Comparison of ENCODE assay signal across 8 cellular contexts in the genomic region with DNA sequence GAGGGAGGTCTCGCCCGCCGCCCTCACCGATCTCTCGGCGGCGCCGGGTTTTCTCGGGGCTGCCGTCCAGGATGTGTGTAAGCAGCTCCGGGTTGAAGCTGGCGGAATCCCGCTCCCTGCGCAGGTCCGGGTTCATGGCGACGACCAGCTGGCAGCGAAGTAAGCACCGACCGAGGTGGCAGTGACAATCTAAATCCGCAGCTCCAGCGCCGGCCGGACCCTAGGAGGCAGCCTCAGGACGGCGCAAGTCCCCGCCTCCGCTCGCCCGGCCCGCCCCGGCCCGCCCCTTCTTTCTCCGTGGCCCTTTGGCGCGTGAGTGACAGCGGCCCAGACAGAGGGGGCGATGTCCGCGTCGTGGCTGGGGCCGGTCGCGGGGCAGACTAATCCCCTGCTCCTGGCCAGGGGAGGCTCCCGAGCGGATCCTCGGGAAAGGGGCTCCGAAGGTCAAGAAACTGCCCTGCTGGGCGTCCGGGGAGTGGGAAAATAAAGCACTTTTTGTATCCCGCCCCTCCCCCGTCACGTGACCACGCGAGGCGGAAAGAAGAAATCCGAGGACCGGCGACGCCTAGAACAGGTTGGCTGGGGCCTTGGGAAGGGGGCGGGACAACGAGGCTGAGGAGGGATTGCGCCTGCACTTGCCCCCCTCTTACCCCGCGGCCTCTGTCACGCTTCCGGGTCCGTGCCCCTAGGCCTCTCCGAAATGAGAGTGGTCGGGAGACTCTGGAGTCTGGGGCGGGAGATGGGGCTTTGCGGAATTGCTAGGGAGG. TPM values are rescaled to one million over a fixed set of nuclear protein-coding genes. Genes with fewer than 3 reads are reported as not detected.
A peak's percentile ranks its signal among the peaks of the same experiment; 100 is the strongest.
DNase-seq lines count a peak whose midpoint lies in the region; ATAC-seq and TF ChIP-seq lines count a peak whose summit lies in the region.

A gene (minus strand): TSS at position 229 of the 767 bp plus-strand sequence. CDS start 93 bp downstream, at position 136.
A gene with protein sequence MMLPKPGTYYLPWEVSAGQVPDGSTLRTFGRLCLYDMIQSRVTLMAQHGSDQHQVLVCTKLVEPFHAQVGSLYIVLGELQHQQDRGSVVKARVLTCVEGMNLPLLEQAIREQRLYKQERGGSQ (plus strand): TSS at position 303 of the 767 bp plus-strand sequence. CDS start 6,953 bp downstream, outside the sequence.

- peak within 1 kb of the TSS; percentile 90 for H3K27ac ChIP-seq in osteoblast (ENCODE audit: low read depth, low read length)
- H3K27ac ChIP-seq in thoracic aorta, result peak within 1 kb of the TSS; percentile 99

- H4K20me1 ChIP-seq in osteoblast (ENCODE audit: insufficient read depth, low read length), result no peaks in the 10 kb centered on the region

- peak within 1 kb of the TSS; percentile 90 for H3K4me3 ChIP-seq in osteoblast (ENCODE audit: insufficient read depth, low read length)
- peak within 1 kb of the TSS; percentile 84 for H3K4me3 ChIP-seq in thoracic aorta

- peak within 1 kb of the TSS; percentile 94 for H3K4me2 ChIP-seq in osteoblast (ENCODE audit: insufficient read depth, low read length)

- H3K27me3 ChIP-seq in osteoblast (ENCODE audit: insufficient read depth, low read length) (no peaks in the 10 kb centered on the region), thoracic aorta (replicated peaks; ENCODE audit: insufficient read depth) (no peaks in the 10 kb centered on the region)

- peak; percentile 92 for DNase-seq in GM10266 (ENCODE audit: extremely low spot score)
- DNase-seq in NCI-H1105 (lab: John Stamatoyannopoulos, UW), result peak; percentile 96
- DNase-seq in SKM-1 treated with dmso at 0.1 percent for 144 hours (lab: John Stamatoyannopoulos, UW; ENCODE audit: unreplicated experiment), result peak; percentile 95
- peak; percentile 98 for DNase-seq in glomerular visceral epithelial cell (ENCODE audit: extremely low spot score)
- peak; percentile 95 for DNase-seq in osteoblast (ENCODE audit: insufficient read length, low spot score, missing footprints)
- peak; percentile 94 for DNase-seq in thoracic aorta (ENCODE audit: low spot score)

- peak within 1 kb of the TSS; percentile 95 for H2AFZ ChIP-seq in osteoblast (ENCODE audit: low read length)

- H3K27me3 Mint-ChIP-seq in activated naive CD8-positive, alpha-beta T cell, result no peaks in the 10 kb centered on the region

- ATAC-seq in HG02610 (IDR thresholded peaks at IDR 0.05; ENCODE audit: unreplicated experiment) (peak; percentile 90), thoracic aorta (ENCODE audit: insufficient number of reproducible peaks, low FRiP score, low read depth) (peak; percentile 97)

- H3K79me2 ChIP-seq in osteoblast (ENCODE audit: insufficient read depth, low read length), result peaks cover 60% of the 10 kb centered on the region

- peaks cover 24% of the 10 kb centered on the region for H3K4me1 ChIP-seq in osteoblast (ENCODE audit: insufficient read depth, low read length)
- peaks cover 19 to 36% of the 10 kb centered on the region in 2 donors for H3K4me1 ChIP-seq in thoracic aorta (ENCODE audit: control insufficient read depth in 1 of 2, low read depth in 2 of 2)

- H3K9me3 Mint-ChIP-seq in activated naive CD8-positive, alpha-beta T cell (ENCODE audit: low read depth), result no peaks in the 10 kb centered on the region

- H3K36me3 Mint-ChIP-seq in activated naive CD8-positive, alpha-beta T cell, result no peaks in the 10 kb centered on the region

- H3K4me1 Mint-ChIP-seq in activated naive CD8-positive, alpha-beta T cell (ENCODE audit: low read depth), result peaks cover 42% of the 10 kb centered on the region

- H3K4me3 Mint-ChIP-seq in activated naive CD8-positive, alpha-beta T cell, result peak within 1 kb of the TSS; percentile 99

- TF ChIP-seq CTCF in GM10266 (IDR thresholded peaks at IDR 0.05; ENCODE audit: control insufficient read depth, insufficient read depth, low read depth, missing control alignments) (peak; percentile 40), osteoblast (IDR thresholded peaks at IDR 0.05; ENCODE audit: extremely low read depth, low read depth, low read length) (peak; percentile 6), thoracic aorta (IDR thresholded peaks at IDR 0.05) (no peak)

- H3K9me3 ChIP-seq in osteoblast (ENCODE audit: low read depth, low read length) (no peaks in the 10 kb centered on the region), thoracic aorta (no peaks in the 10 kb centered on the region)

- H3K36me3 ChIP-seq in osteoblast (ENCODE audit: insufficient read depth, low read length) (no peaks in the 10 kb centered on the region), thoracic aorta (no peaks in the 10 kb centered on the region)

- H3K27ac Mint-ChIP-seq in activated naive CD8-positive, alpha-beta T cell, result peak within 1 kb of the TSS; percentile 100

RNA-seq across cellular contexts. Expression of the first gene that starts in this region (rescaled TPM):
- 59.2 and 59.4 TPM in 2 replicates for total RNA-seq in osteoblast
- 10 to 100 TPM; 22.5 to 37.6 TPM for total RNA-seq in thoracic aorta

RNA-seq across cellular contexts. Expression of the second gene that starts in this region (rescaled TPM):
- total RNA-seq in osteoblast (23.2 and 23.6 TPM in 2 replicates), thoracic aorta (1 to 10 TPM; 6.0 to 8.1 TPM)

Comparison
In these comparisons a context has a peak if more than half of its experiments do, and no peak if none do; other contexts are left out.
1. Peak in every context shown above with its lines: DNase-seq, ATAC-seq, H3K4me3 ChIP-seq and H3K27ac ChIP-seq.